1 cellular context compared by ENCODE assay signal in genomic region chr7:106979551-106980357, GRCh38.
TF ChIP-seq lines count a peak whose summit lies in the region.

No MANE protein-coding gene starts in this region.

TF ChIP-seq in K562, 482 proteins besides CTCF, POLR2A, EP300 and RAD21 (continued from another document and continues in another):
- TF ChIP-seq ZBTB11 (CRISPR knock-in tag; IDR thresholded peaks at IDR 0.05) (0 out of 6 replicates have a peak, but pooled peaks of 1 of the 3 experiments have one; percentile 19), ZNF766 (CRISPR knock-in tag; conservative IDR thresholded peaks at IDR 0.05) (peak; percentile 69; the same call in 1 of the 2 replicates), JUND (IDR thresholded peaks at IDR 0.05; ENCODE audit: borderline replicate concordance, low read depth, low read length) (peak; percentile 3; the same call in 1 of the 2 replicates), JUND (tag; IDR thresholded peaks at IDR 0.05; ENCODE audit: borderline replicate concordance, low read depth, low read length) (peak; percentile 7; the same call in 1 of the 3 replicates), CXXC5 (CRISPR knock-in tag; IDR thresholded peaks at IDR 0.05) (0 out of 2 replicates have a peak, but pooled peaks have one; percentile 15), JUN (IDR thresholded peaks at IDR 0.05; ENCODE audit: borderline replicate concordance, low read depth, low read length) (no peak), JUN (CRISPR knock-in tag; IDR thresholded peaks at IDR 0.05; ENCODE audit: borderline replicate concordance) (no peak), KAT7 (CRISPR knock-in tag; IDR thresholded peaks at IDR 0.05; ENCODE audit: borderline replicate concordance) (0 out of 2 replicates have a peak, but pooled peaks have one; percentile 15), THAP12 (CRISPR knock-in tag; IDR thresholded peaks at IDR 0.05) (no peak), CHD2 (IDR thresholded peaks at IDR 0.05; ENCODE audit: low read depth, low read length) (no peak), NFIC (IDR thresholded peaks at IDR 0.05) (no peak), HDAC3 (IDR thresholded peaks at IDR 0.05; ENCODE audit: borderline replicate concordance, partially characterized antibody) (peak; percentile 20), ZNF75A (CRISPR knock-in tag; IDR thresholded peaks at IDR 0.05) (no peak), MEF2D (tag; conservative IDR thresholded peaks at IDR 0.05; ENCODE audit: low read depth) (0 out of 2 replicates have a peak, but pooled peaks have one; percentile 9), ZNF696 (CRISPR knock-in tag; conservative IDR thresholded peaks at IDR 0.05) (no peak), VEZF1 (CRISPR knock-in tag; IDR thresholded peaks at IDR 0.05) (peak; percentile 25; the same call in 1 of the 2 replicates), POLR2AphosphoS2 (IDR thresholded peaks at IDR 0.05; ENCODE audit: low read length) (no peak), STAT5B (CRISPR knock-in tag; IDR thresholded peaks at IDR 0.05) (no peak), TEAD1 (CRISPR knock-in tag; IDR thresholded peaks at IDR 0.05) (0 out of 4 replicates have a peak, but pooled peaks of 1 of the 2 experiments have one; percentile 31), IRF9 (tag; IDR thresholded peaks at IDR 0.05) (0 out of 2 replicates have a peak, but pooled peaks have one; percentile 45), NFE2 (IDR thresholded peaks at IDR 0.05; ENCODE audit: low read depth) (peak; percentile 2; the same call in 1 of the 2 replicates), KLF6 (CRISPR knock-in tag; IDR thresholded peaks at IDR 0.05; ENCODE audit: borderline replicate concordance) (0 out of 2 replicates have a peak, but pooled peaks have one; percentile 39), ZNF134 (CRISPR knock-in tag; conservative IDR thresholded peaks at IDR 0.05) (no peak), EP400 (IDR thresholded peaks at IDR 0.05) (no peak), RCOR1 (IDR thresholded peaks at IDR 0.05; ENCODE audit: borderline replicate concordance in 1 of 2, low read depth in 2 of 2, low read length in 2 of 2) (peak in 1 of 2 experiments; percentile 58; a peak in 1 of 4 replicates), ZNF695 (CRISPR knock-in tag; IDR thresholded peaks at IDR 0.05) (no peak), MTA2 (IDR thresholded peaks at IDR 0.05; ENCODE audit: low read depth) (no peak), KDM4B (IDR thresholded peaks at IDR 0.05; ENCODE audit: borderline replicate concordance in 2 of 2, low read depth in 1 of 2) (no peak), DEAF1 (CRISPR knock-in tag; IDR thresholded peaks at IDR 0.05) (peak; percentile 40), ZNF668 (CRISPR knock-in tag; IDR thresholded peaks at IDR 0.05) (peak; percentile 42; the same call in 1 of the 2 replicates), ZNF511 (CRISPR knock-in tag; IDR thresholded peaks at IDR 0.05) (no peak), CTBP1 (IDR thresholded peaks at IDR 0.05; ENCODE audit: borderline replicate concordance) (0 out of 2 replicates have a peak, but pooled peaks have one; percentile 19), SRSF1 (IDR thresholded peaks at IDR 0.05; ENCODE audit: low read depth, low read length) (no peak), RBM34 (IDR thresholded peaks at IDR 0.05; ENCODE audit: borderline replicate concordance, insufficient read depth, low read length) (no peak), ZNF79 (CRISPR knock-in tag; IDR thresholded peaks at IDR 0.05; ENCODE audit: low read depth) (peak; percentile 86), ZNF699 (CRISPR knock-in tag; IDR thresholded peaks at IDR 0.05; ENCODE audit: insufficient replicate concordance) (peak; percentile 58), CCAR2 (IDR thresholded peaks at IDR 0.05; ENCODE audit: low read depth, low read length) (no peak), SRF (CRISPR knock-in tag; IDR thresholded peaks at IDR 0.05) (no peak), ZNF175 (CRISPR knock-in tag; IDR thresholded peaks at IDR 0.05; ENCODE audit: low read depth) (peak; percentile 62; the same call in 1 of the 2 replicates), RBM39 (optimal IDR thresholded peaks at IDR 0.05; ENCODE audit: low read depth, low read length) (no peak), GABPA (tag; conservative IDR thresholded peaks at IDR 0.05; ENCODE audit: low read depth) (no peak), CC2D1A (IDR thresholded peaks at IDR 0.05) (peak; percentile 29; the same call in 1 of the 2 replicates), ELF1 (tag; IDR thresholded peaks at IDR 0.05) (no peak), ZBTB12 (CRISPR knock-in tag; IDR thresholded peaks at IDR 0.05) (no peak), POU5F1 (IDR thresholded peaks at IDR 0.05; ENCODE audit: borderline replicate concordance, low read depth, low read length, partially characterized antibody) (no peak), ZNF512 (tag; IDR thresholded peaks at IDR 0.05) (no peak), MCM3 (IDR thresholded peaks at IDR 0.05) (no peak), MBD1 (CRISPR knock-in tag; IDR thresholded peaks at IDR 0.05) (no peak), SNIP1 (IDR thresholded peaks at IDR 0.05; ENCODE audit: low read depth) (peak; percentile 15; the same call in 1 of the 2 replicates), CEBPG (CRISPR knock-in tag; IDR thresholded peaks at IDR 0.05) (no peak), CEBPG (tag; conservative IDR thresholded peaks at IDR 0.05 in 1 of 2, IDR thresholded peaks at IDR 0.05 in 1 of 2) (peak in 1 of 2 experiments; percentile 50; a peak in 2 of 4 replicates), ATF7 (IDR thresholded peaks at IDR 0.05) (peak; percentile 40; the same call in 1 of the 2 replicates)
